ENCODE assay signal across 10 cellular contexts in the genomic region with DNA sequence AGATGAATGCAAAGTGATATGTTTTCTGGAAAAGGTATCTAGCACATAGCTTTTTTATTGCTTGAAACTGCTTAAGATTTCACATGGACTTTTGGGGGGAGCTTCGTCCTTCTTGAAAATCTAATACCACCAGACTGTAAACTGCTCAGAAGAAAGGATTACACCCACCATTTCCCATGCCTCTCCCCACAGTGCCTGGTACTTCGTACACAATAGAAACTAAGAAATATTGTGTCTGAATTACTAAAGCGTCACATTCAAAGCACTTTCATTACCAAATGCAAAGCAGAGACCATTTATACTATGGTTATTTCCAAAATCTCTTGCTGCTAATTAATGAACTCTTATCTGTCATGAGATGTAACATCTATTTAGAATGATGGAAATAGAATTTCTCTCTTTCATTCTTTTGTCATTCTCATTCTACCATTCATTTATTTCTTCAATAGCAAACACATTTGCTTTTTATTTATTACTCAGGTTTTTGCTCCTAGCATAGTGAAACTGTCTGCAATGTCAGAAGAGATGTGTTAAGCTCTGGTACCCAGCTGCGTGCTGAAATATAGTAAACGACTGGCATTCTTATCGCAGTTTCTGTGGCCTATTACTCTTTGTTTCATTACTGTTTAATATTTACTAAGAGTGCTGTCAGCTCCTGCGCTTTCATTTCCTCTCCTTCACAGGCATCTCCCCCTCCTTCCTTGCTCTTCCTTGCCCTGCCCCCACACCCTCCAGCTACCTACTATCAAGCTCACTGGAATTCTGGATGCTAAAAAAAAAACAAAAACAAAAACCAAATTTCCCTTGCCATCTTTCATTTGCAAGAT. TPM values are rescaled to one million over a fixed set of nuclear protein-coding genes. Genes with fewer than 3 reads are reported as not detected.
A peak's percentile ranks its signal among the peaks of the same experiment; 100 is the strongest.
DNase-seq lines count a peak whose midpoint lies in the region; ATAC-seq and TF ChIP-seq lines count a peak whose summit lies in the region.
"Had no signal": no experiment of that assay in that cellular context is flagged by ENCODE, and none has a peak within 500 bp of the region (broad histone marks: within the 10 kb centered on the region; RNA-seq: fewer than 3 reads in every experiment).

No MANE protein-coding gene starts in this region.

- H3F3A ChIP-seq in Loucy (ENCODE audit: low read depth), result 0 out of 2 replicates have a peak, but pooled peaks cover 2% of the 10 kb centered on the region

- POLR2A ChIA-PET in activated CD8-positive, alpha-beta T cell treated with anti-CD3 and anti-CD28 coated beads for 36 hours (lab: Charles Lee), result no interaction called here
- POLR2A ChIA-PET in activated CD8-positive, alpha-beta T cell treated with anti-CD3 and anti-CD28 coated beads, Interleukin-2, amount 10 ng/mL, durations not matched to agents 7 days and 5 days (lab: Charles Lee), result no interaction called here

- no peaks in the 10 kb centered on the region for H3K9me3 Mint-ChIP-seq in activated CD8-positive, alpha-beta T cell treated with anti-CD3 and anti-CD28 coated beads for 36 hours
- H3K9me3 Mint-ChIP-seq in activated CD8-positive, alpha-beta T cell treated with anti-CD3 and anti-CD28 coated beads, Interleukin-2, amount 10 ng/mL, durations not matched to agents 7 days and 5 days (ENCODE audit: insufficient read depth), result no peaks in the 10 kb centered on the region
- no peaks in the 10 kb centered on the region for H3K9me3 Mint-ChIP-seq in stimulated activated effector memory CD8-positive, alpha-beta T cell treated with anti-CD3 and anti-CD28 coated beads, Interleukin-12 subunit alpha, Interleukin-12 subunit beta, amount 100 ng/mL, for 72 hours

- peak; percentile 41 for ATAC-seq in activated CD8-positive, alpha-beta T cell treated with anti-CD3 and anti-CD28 coated beads for 36 hours
- ATAC-seq in activated CD8-positive, alpha-beta T cell treated with anti-CD3 and anti-CD28 coated beads, Interleukin-2, amount 10 ng/mL, durations not matched to agents 7 days and 5 days, result no peak
- peak; percentile 84 for ATAC-seq in HG02678 (IDR thresholded peaks at IDR 0.05; ENCODE audit: unreplicated experiment)
- peak; percentile 35 for ATAC-seq in stimulated activated effector memory CD8-positive, alpha-beta T cell treated with anti-CD3 and anti-CD28 coated beads, Interleukin-12 subunit alpha, Interleukin-12 subunit beta, amount 100 ng/mL, for 72 hours

- no peaks in the 10 kb centered on the region for H3K36me3 Mint-ChIP-seq in activated CD8-positive, alpha-beta T cell treated with anti-CD3 and anti-CD28 coated beads for 36 hours (ENCODE audit: low read depth)
- no peaks in the 10 kb centered on the region for H3K36me3 Mint-ChIP-seq in activated CD8-positive, alpha-beta T cell treated with anti-CD3 and anti-CD28 coated beads, Interleukin-2, amount 10 ng/mL, durations not matched to agents 7 days and 5 days (ENCODE audit: low read depth)
- H3K36me3 Mint-ChIP-seq in stimulated activated effector memory CD8-positive, alpha-beta T cell treated with anti-CD3 and anti-CD28 coated beads, Interleukin-12 subunit alpha, Interleukin-12 subunit beta, amount 100 ng/mL, for 72 hours, result no peaks in the 10 kb centered on the region

- H3K4me3 ChIP-seq in Loucy (ENCODE audit: low read length, poor library complexity, severe bottlenecking) (no peak overlapping the region), right atrium auricular region (no peak overlapping the region), MG63 (no peak overlapping the region)

- no peaks in the 10 kb centered on the region for H3K79me2 ChIP-seq in Loucy (ENCODE audit: insufficient read depth, low read length)

- TF ChIP-seq CTCF in activated CD8-positive, alpha-beta T cell treated with anti-CD3 and anti-CD28 coated beads for 36 hours (IDR thresholded peaks at IDR 0.05), result no peak
- TF ChIP-seq CTCF in Loucy (conservative IDR thresholded peaks at IDR 0.05; ENCODE audit: low read length) (no peak), right atrium auricular region (IDR thresholded peaks at IDR 0.05) (no peak)

- no peak overlapping the region for H3K9ac ChIP-seq in Loucy (ENCODE audit: low read depth, low read length, poor library complexity, severe bottlenecking)

- H3K4me1 ChIP-seq in Loucy (ENCODE audit: insufficient read depth, low read length, poor library complexity, severe bottlenecking), result no peaks in the 10 kb centered on the region
- H3K4me1 ChIP-seq in right atrium auricular region, result peaks cover 0 to 5% of the 10 kb centered on the region in 2 donors

- peak overlapping the region; percentile 7 for H3K4me2 ChIP-seq in Loucy (ENCODE audit: low read depth, low read length, poor library complexity, severe bottlenecking)

- H3K27ac Mint-ChIP-seq in activated CD8-positive, alpha-beta T cell treated with anti-CD3 and anti-CD28 coated beads for 36 hours, result no peak overlapping the region
- no peak overlapping the region for H3K27ac Mint-ChIP-seq in activated CD8-positive, alpha-beta T cell treated with anti-CD3 and anti-CD28 coated beads, Interleukin-2, amount 10 ng/mL, durations not matched to agents 7 days and 5 days
- no peak overlapping the region for H3K27ac Mint-ChIP-seq in stimulated activated effector memory CD8-positive, alpha-beta T cell treated with anti-CD3 and anti-CD28 coated beads, Interleukin-12 subunit alpha, Interleukin-12 subunit beta, amount 100 ng/mL, for 72 hours

- DNase-seq in activated CD8-positive, alpha-beta T cell treated with anti-CD3 and anti-CD28 coated beads for 36 hours, result no peak
- no peak for DNase-seq in activated CD8-positive, alpha-beta T cell treated with anti-CD3 and anti-CD28 coated beads, Interleukin-2, amount 10 ng/mL, durations not matched to agents 7 days and 5 days
- DNase-seq in stimulated activated effector memory CD8-positive, alpha-beta T cell treated with anti-CD3 and anti-CD28 coated beads, Interleukin-12 subunit alpha, Interleukin-12 subunit beta, amount 100 ng/mL, for 72 hours (ENCODE audit: low spot score in 2 of 2), result no peak
- no peak for DNase-seq in right atrium auricular region (ENCODE audit: low spot score)
- no peak for DNase-seq in MG63
- no peak for DNase-seq in retina
- DNase-seq: activated naive CD4-positive, alpha-beta T cell; SHP77 treated with DMSO at 0.1 percent for 48 hours had no signal

- intact Hi-C loops in activated CD8-positive, alpha-beta T cell treated with anti-CD3 and anti-CD28 coated beads for 36 hours (cut with micrococcal nuclease), result no loop called here

- no peak overlapping the region for H3K4me3 Mint-ChIP-seq in activated CD8-positive, alpha-beta T cell treated with anti-CD3 and anti-CD28 coated beads for 36 hours
- H3K4me3 Mint-ChIP-seq in activated CD8-positive, alpha-beta T cell treated with anti-CD3 and anti-CD28 coated beads, Interleukin-2, amount 10 ng/mL, durations not matched to agents 7 days and 5 days, result no peak overlapping the region
- peak overlapping the region; percentile 7 for H3K4me3 Mint-ChIP-seq in stimulated activated effector memory CD8-positive, alpha-beta T cell treated with anti-CD3 and anti-CD28 coated beads, Interleukin-12 subunit alpha, Interleukin-12 subunit beta, amount 100 ng/mL, for 72 hours

- H3K27me3 ChIP-seq in Loucy (ENCODE audit: insufficient read depth, low read length, poor library complexity, severe bottlenecking) (no peaks in the 10 kb centered on the region), right atrium auricular region (no peaks in the 10 kb centered on the region), MG63 (no peaks in the 10 kb centered on the region)

- peaks cover 22% of the 10 kb centered on the region for H3K4me1 Mint-ChIP-seq in activated CD8-positive, alpha-beta T cell treated with anti-CD3 and anti-CD28 coated beads for 36 hours (ENCODE audit: low read depth)
- peaks cover 19% of the 10 kb centered on the region for H3K4me1 Mint-ChIP-seq in activated CD8-positive, alpha-beta T cell treated with anti-CD3 and anti-CD28 coated beads, Interleukin-2, amount 10 ng/mL, durations not matched to agents 7 days and 5 days (ENCODE audit: low read depth)
- peaks cover 24% of the 10 kb centered on the region for H3K4me1 Mint-ChIP-seq in stimulated activated effector memory CD8-positive, alpha-beta T cell treated with anti-CD3 and anti-CD28 coated beads, Interleukin-12 subunit alpha, Interleukin-12 subunit beta, amount 100 ng/mL, for 72 hours

- CTCF ChIA-PET in activated CD8-positive, alpha-beta T cell treated with anti-CD3 and anti-CD28 coated beads for 36 hours (lab: Charles Lee), result interaction anchor here (0.7 kb wide), 1 partner anchor 13 kb away, joined by 3 read pairs; no protein-coding TSS in a partner anchor
- CTCF ChIA-PET in activated CD8-positive, alpha-beta T cell treated with anti-CD3 and anti-CD28 coated beads, Interleukin-2, amount 10 ng/mL, durations not matched to agents 7 days and 5 days (lab: Charles Lee), result no interaction called here

- H4K20me1 ChIP-seq in Loucy (ENCODE audit: insufficient read depth, low read length, poor library complexity, severe bottlenecking), result no peaks in the 10 kb centered on the region

- H3K9me3 ChIP-seq in Loucy (ENCODE audit: insufficient read depth, low read depth, low read length), result no peaks in the 10 kb centered on the region
- H3K9me3 ChIP-seq in right atrium auricular region, result no peaks in the 10 kb centered on the region
- H3K9me3 ChIP-seq in MG63, result no peaks in the 10 kb centered on the region

- H3K27me3 Mint-ChIP-seq in activated CD8-positive, alpha-beta T cell treated with anti-CD3 and anti-CD28 coated beads for 36 hours, result peaks cover 21% of the 10 kb centered on the region
- peaks cover 5% of the 10 kb centered on the region for H3K27me3 Mint-ChIP-seq in activated CD8-positive, alpha-beta T cell treated with anti-CD3 and anti-CD28 coated beads, Interleukin-2, amount 10 ng/mL, durations not matched to agents 7 days and 5 days (ENCODE audit: low read depth)

- H3K36me3 ChIP-seq in Loucy (ENCODE audit: insufficient read depth, low read length) (no peaks in the 10 kb centered on the region), right atrium auricular region (no peaks in the 10 kb centered on the region), MG63 (no peaks in the 10 kb centered on the region)

- H3K27ac ChIP-seq in right atrium auricular region, result no peak overlapping the region

- H3K9me2 ChIP-seq in Loucy (replicated peaks; ENCODE audit: low read depth, low read length), result no peaks in the 10 kb centered on the region

- H2AFZ ChIP-seq in Loucy (ENCODE audit: low read length), result peak overlapping the region; percentile 58; the same call in 1 of the 2 replicates

RNA-seq across cellular contexts. Expression of a gene that starts 51.4 kb away (rescaled TPM):
- 10 to 100 TPM; 13.7 to 14.8 TPM for total RNA-seq in activated CD8-positive, alpha-beta T cell treated with anti-CD3 and anti-CD28 coated beads for 36 hours
- total RNA-seq in activated CD8-positive, alpha-beta T cell treated with anti-CD3 and anti-CD28 coated beads, Interleukin-2, amount 10 ng/mL, durations not matched to agents 7 days and 5 days, result 10 to 100 TPM; 10.4 to 12.2 TPM
- 10 to 100 TPM; 49.8 to 51.5 TPM for total RNA-seq in right atrium auricular region
- total RNA-seq in MG63 (2014; rRNA removed; shearing (Covaris generic); ENCODE audit: low replicate concordance), result 13.8 and 14.5 TPM in 2 replicates
